In the genomic region with DNA sequence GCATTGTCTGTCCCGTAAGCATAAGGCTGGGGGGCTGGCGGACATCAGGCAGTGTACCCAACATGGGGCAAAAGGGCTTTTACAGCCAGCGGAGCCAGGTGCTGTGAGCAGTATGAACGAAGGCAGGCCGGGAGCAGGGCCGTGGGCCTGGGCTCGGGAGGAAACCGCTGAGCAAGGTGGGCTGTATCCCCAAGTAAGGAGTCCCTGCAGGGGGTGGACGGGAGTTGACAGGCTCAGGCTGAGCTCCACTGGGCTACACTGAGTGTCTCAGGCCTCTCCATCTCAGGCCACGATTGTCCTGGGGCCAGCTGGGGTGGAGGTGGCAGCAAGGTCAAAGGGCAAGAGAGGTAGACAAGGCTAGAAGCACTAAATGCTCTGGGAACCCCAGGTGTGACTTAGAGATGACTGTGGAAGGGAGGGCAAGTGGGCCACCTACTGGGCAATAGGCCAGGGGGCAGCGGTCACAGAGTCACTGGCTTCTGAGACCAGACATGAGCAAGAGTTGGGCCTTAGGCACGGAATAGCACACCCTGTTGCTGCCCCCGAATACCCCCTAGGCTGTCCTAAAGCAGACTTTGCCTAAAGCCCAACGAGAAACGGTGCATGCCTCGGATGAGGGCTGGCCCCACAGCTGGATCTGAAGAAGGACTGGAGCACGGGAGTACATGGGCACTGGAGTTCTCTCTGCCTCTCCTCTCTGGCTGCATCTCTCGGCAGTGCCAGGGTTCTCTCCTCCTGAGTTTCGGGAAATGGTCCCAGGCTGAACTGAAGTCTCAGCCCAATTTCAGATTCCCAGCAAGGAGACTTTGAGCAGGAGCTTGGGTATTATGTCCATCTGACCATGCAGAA, we compare ENCODE assay signal across 24 cellular contexts. TPM values are rescaled to one million over a fixed set of nuclear protein-coding genes. Genes with fewer than 3 reads are reported as not detected.
DNase-seq lines count a peak whose midpoint lies in the region; ATAC-seq, FAIRE-seq and TF ChIP-seq lines count a peak whose summit lies in the region.
"Had no signal": no experiment of that assay in that cellular context is flagged by ENCODE, and none has a peak within 500 bp of the region (broad histone marks: within the 10 kb centered on the region; RNA-seq: fewer than 3 reads in every experiment).

No MANE protein-coding gene starts in this region.

- CTCF ChIA-PET in GM10248 (lab: Yijun Ruan, JAX) = interaction anchor here (2.9 to 8.0 kb wide), 3 partner anchors 10 to 113 kb away, joined by 14 to 45 read pairs (median 24); no protein-coding TSS in a partner anchor

- H3K27ac ChIP-seq in OCI-LY1 (ENCODE audit: low read depth, low read length, poor library complexity, severe bottlenecking) (no peak overlapping the region), kidney (ENCODE audit: low read depth in 2 of 2, low read length in 2 of 2) (no peak overlapping the region), brain microvascular endothelial cell (no peak overlapping the region)
- H3K27ac ChIP-seq: epithelial cell of prostate, VCaP had no signal

- TF ChIP-seq CTCF in BE2C (IDR thresholded peaks at IDR 0.05; ENCODE audit: low read depth, low read length) (0 out of 2 replicates have a peak, but pooled peaks have one; percentile 12), GM10248 (IDR thresholded peaks at IDR 0.05; ENCODE audit: control extremely low read depth, extremely low read depth, low read depth, missing control alignments) (peak; percentile 10), OCI-LY1 (IDR thresholded peaks at IDR 0.05; ENCODE audit: low read length) (peak; percentile 12; the same call in 1 of the 2 replicates), kidney (IDR thresholded peaks at IDR 0.05; ENCODE audit: borderline replicate concordance, extremely low read depth, insufficient read depth) (no peak), brain microvascular endothelial cell (IDR thresholded peaks at IDR 0.05; ENCODE audit: low read depth, low read length, missing control alignments) (no peak)

- H3K4me1 ChIP-seq in BE2C (no peaks in the 10 kb centered on the region), OCI-LY1 (ENCODE audit: insufficient read depth, low read length, severe bottlenecking) (no peaks in the 10 kb centered on the region), kidney (ENCODE audit: control insufficient read depth in 1 of 2, insufficient read depth in 1 of 2, low read depth in 1 of 2, low read length in 2 of 2) (no peaks in the 10 kb centered on the region)

- no peaks in the 10 kb centered on the region for H3K9me3 ChIP-seq in BE2C
- no peaks in the 10 kb centered on the region for H3K9me3 ChIP-seq in OCI-LY1 (ENCODE audit: low read length)
- H3K9me3 ChIP-seq in kidney (ENCODE audit: control insufficient read depth in 1 of 2, low read length in 2 of 2) = no peaks in the 10 kb centered on the region

- in situ Hi-C loops in brain microvascular endothelial cell (cut with HindIII; ENCODE audit: low pct_ligation_motif_present, low sequenced_read_pairs) = no loop called here

- H3K36me3 ChIP-seq in BE2C = no peaks in the 10 kb centered on the region
- H3K36me3 ChIP-seq in OCI-LY1 (ENCODE audit: insufficient read depth, low read length) = no peaks in the 10 kb centered on the region
- no peaks in the 10 kb centered on the region for H3K36me3 ChIP-seq in kidney (ENCODE audit: control insufficient read depth in 1 of 2, insufficient read depth in 2 of 2, low read length in 2 of 2)
- H3K36me3 ChIP-seq in brain microvascular endothelial cell (replicated peaks) = no peaks in the 10 kb centered on the region

- H3K27me3 ChIP-seq in BE2C (no peaks in the 10 kb centered on the region), OCI-LY1 (ENCODE audit: insufficient read depth, low read length) (peaks cover 9% of the 10 kb centered on the region; the same call in 1 of the 2 replicates), brain microvascular endothelial cell (replicated peaks) (peaks cover 4% of the 10 kb centered on the region)

- no peaks in the 10 kb centered on the region for H3K79me2 ChIP-seq in OCI-LY1 (ENCODE audit: insufficient read depth, low read length)

- H3K4me2 ChIP-seq in OCI-LY1 (ENCODE audit: low read length) = no peak overlapping the region

- no peak for FAIRE-seq in kidney (lab: Jason Lieb, UNC)
- FAIRE-seq: GM12891 had no signal

- H3K9me2 ChIP-seq in OCI-LY1 (ENCODE audit: low read depth, low read length) = no peaks in the 10 kb centered on the region

- H4K20me1 ChIP-seq in OCI-LY1 (ENCODE audit: insufficient read depth, low read length) = no peaks in the 10 kb centered on the region

- no peak overlapping the region for H2AFZ ChIP-seq in OCI-LY1 (ENCODE audit: low read length)

- POLR2A ChIA-PET in GM10248 (lab: Yijun Ruan, JAX) = no interaction called here

- no peaks in the 10 kb centered on the region for H3F3A ChIP-seq in OCI-LY1 (ENCODE audit: insufficient read depth, low read length)

- DNase-seq in BE2C = no peak
- DNase-seq in GM10248 (ENCODE audit: extremely low spot score) = no peak
- peak; percentile 52 for DNase-seq in kidney
- DNase-seq in stimulated activated CD4-positive, alpha-beta T cell treated with anti-CD3 and anti-CD28 coated beads, Interleukin-4, amount 100 ng/mL, for 24 hours = no peak
- DNase-seq in brain microvascular endothelial cell = no peak
- DNase-seq in NCI-H226 = no peak
- DNase-seq: activated CD4-positive, alpha-beta memory T cell treated with anti-CD3 and anti-CD28 coated beads, Interleukin-2, amount 10 ng/mL, durations not matched to agents 7 days and 5 days; activated T-cell treated with anti-CD3 and anti-CD28 coated beads, Interleukin-2, amount 50 U/mL, for 4 hours; CD8-positive, alpha-beta T cell; EL; foreskin melanocyte; left colon; NCI-H1048; NCI-H2081; Right ventricle myocardium superior; stimulated activated naive CD4-positive, alpha-beta T cell; T-helper 1 cell had no signal

- no peak overlapping the region for H3K4me3 ChIP-seq in BE2C (ENCODE audit: low read depth, low read length)
- no peak overlapping the region for H3K4me3 ChIP-seq in OCI-LY1 (ENCODE audit: low read depth, low read length, poor library complexity, severe bottlenecking)
- no peak overlapping the region for H3K4me3 ChIP-seq in kidney (ENCODE audit: low read length in 2 of 2)
- H3K4me3 ChIP-seq in brain microvascular endothelial cell (ENCODE audit: low read depth, low read length) = no peak overlapping the region

- H3K9ac ChIP-seq in OCI-LY1 (ENCODE audit: low read length) = no peak overlapping the region
- H3K9ac ChIP-seq in kidney (ENCODE audit: low read length in 2 of 2) = no peak overlapping the region

- intact Hi-C loops in kidney (cut with DNase I) = no loop called here

- ATAC-seq in HG02884 (IDR thresholded peaks at IDR 0.05; ENCODE audit: unreplicated experiment) = no peak
- ATAC-seq: activated T-cell treated with anti-CD3 and anti-CD28 coated beads, Interleukin-2, amount 50 U/mL, for 4 hours; CD8-positive, alpha-beta T cell; left colon had no signal

RNA-seq across cellular contexts. Expression of a gene that starts 10.8 kb away (rescaled TPM):
- polyA plus RNA-seq in BE2C (2012; ENCODE audit: insufficient read depth, insufficient read length, low read depth) = not detected
- total RNA-seq in kidney = 82.6 TPM
- polyA plus RNA-seq in kidney (ENCODE audit: insufficient read depth, low read depth, low replicate concordance) = 168 TPM
- total RNA-seq: activated CD4-positive, alpha-beta memory T cell treated with anti-CD3 and anti-CD28 coated beads, Interleukin-2, amount 10 ng/mL, durations not matched to agents 7 days and 5 days; activated T-cell treated with anti-CD3 and anti-CD28 coated beads, Interleukin-2, amount 50 U/mL, for 4 hours; CD8-positive, alpha-beta T cell; NCI-H460 had no signal
- polyA plus RNA-seq: AG04450 had no signal

RNA-seq across cellular contexts. Expression of a gene that starts 35.3 kb away (rescaled TPM):
- polyA plus RNA-seq in BE2C (2012; ENCODE audit: insufficient read depth, insufficient read length, low read depth) = 221 TPM
- total RNA-seq in kidney = 67.8 TPM
- 45.7 TPM for polyA plus RNA-seq in kidney (ENCODE audit: insufficient read depth, low read depth, low replicate concordance)

RNA-seq across cellular contexts. Expression of a gene that starts 58.0 kb away (rescaled TPM):
- polyA plus RNA-seq in BE2C (2012; ENCODE audit: insufficient read depth, insufficient read length, low read depth) = 21.8 TPM
- total RNA-seq in kidney = 4.2 TPM
- 5.0 TPM for polyA plus RNA-seq in kidney (ENCODE audit: insufficient read depth, low read depth, low replicate concordance)
- total RNA-seq: NCI-H460 had no signal

Comparison
In these comparisons a context has a peak if more than half of its experiments do, and no peak if none do; other contexts are left out.
1. CTCF ChIP-seq: peak in BE2C (single experiment), GM10248 (single experiment) and OCI-LY1 (single experiment); none in kidney (single experiment) and brain microvascular endothelial cell (single experiment).